In the genomic region with DNA sequence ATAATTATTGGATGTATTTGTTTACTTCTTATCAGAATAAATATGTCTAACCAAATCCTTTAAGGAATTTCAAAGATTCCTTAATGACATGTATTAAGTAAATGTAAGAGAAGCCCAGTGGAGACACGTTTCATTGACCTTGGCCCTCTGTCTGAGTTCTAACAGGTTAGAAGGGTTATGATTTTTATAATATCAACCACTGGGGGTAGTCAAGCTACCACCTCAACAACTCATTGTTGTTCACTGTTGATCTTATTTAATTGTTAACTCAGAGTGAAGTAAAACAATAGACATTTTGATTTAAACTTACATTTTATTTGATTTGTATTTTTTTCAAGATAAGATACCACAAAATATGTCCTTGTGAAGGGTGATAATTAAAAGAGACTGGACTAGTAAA, we compare ENCODE assay signal across 10 cellular contexts.
DNase-seq lines count a peak whose midpoint lies in the region; ATAC-seq lines count a peak whose summit lies in the region.
"Had no signal": no experiment of that assay in that cellular context is flagged by ENCODE, and none has a peak within 500 bp of the region (broad histone marks: within the 10 kb centered on the region; RNA-seq: fewer than 3 reads in every experiment).

No MANE protein-coding gene starts in this region.

- ATAC-seq in GM18867 (IDR thresholded peaks at IDR 0.05; ENCODE audit: unreplicated experiment): peak; percentile 67
- ATAC-seq in HG02852 (IDR thresholded peaks at IDR 0.05; ENCODE audit: unreplicated experiment): peak; percentile 75
- ATAC-seq in stimulated activated naive CD8-positive, alpha-beta T cell treated with anti-CD3 and anti-CD28 coated beads, Interleukin-15, Interleukin-2, amounts not matched to agents 100 U/mL and 50 U/mL, for 24 hours: no peak

- DNase-seq in NCI-H460 (ENCODE audit: extremely low read depth, low read depth): peak; percentile 4
- DNase-seq in iPS-NIHi11 (ENCODE audit: low spot score): peak; percentile 22
- no peak for DNase-seq in activated naive CD4-positive, alpha-beta T cell treated with anti-CD3 and anti-CD28 coated beads for 36 hours
- no peak for DNase-seq in AG08395 (ENCODE audit: low spot score)
- DNase-seq in stimulated activated naive CD8-positive, alpha-beta T cell treated with anti-CD3 and anti-CD28 coated beads, Interleukin-15, Interleukin-2, amounts not matched to agents 100 U/mL and 50 U/mL, for 24 hours: no peak
- DNase-seq in CD1c-positive myeloid dendritic cell (ENCODE audit: extremely low spot score): no peak
- DNase-seq: activated T-cell treated with anti-CD3 and anti-CD28 coated beads, Interleukin-2, amount 50 U/mL, for 24 hours; stomach had no signal

- H3K4me3 Mint-ChIP-seq in activated naive CD4-positive, alpha-beta T cell treated with anti-CD3 and anti-CD28 coated beads for 36 hours: no peak overlapping the region
- H3K4me3 Mint-ChIP-seq: activated T-cell treated with anti-CD3 and anti-CD28 coated beads, Interleukin-2, amount 50 U/mL, for 24 hours had no signal

- no peaks in the 10 kb centered on the region for H3K36me3 Mint-ChIP-seq in activated naive CD4-positive, alpha-beta T cell treated with anti-CD3 and anti-CD28 coated beads for 36 hours (ENCODE audit: low read depth)

- CTCF ChIA-PET in activated naive CD4-positive, alpha-beta T cell treated with anti-CD3 and anti-CD28 coated beads for 36 hours (lab: Charles Lee): no interaction called here

- peaks cover 4% of the 10 kb centered on the region for H3K9me3 Mint-ChIP-seq in activated naive CD4-positive, alpha-beta T cell treated with anti-CD3 and anti-CD28 coated beads for 36 hours

- intact Hi-C loops in activated naive CD4-positive, alpha-beta T cell treated with anti-CD3 and anti-CD28 coated beads for 36 hours (cut with micrococcal nuclease): no loop called here

- peaks cover 2% of the 10 kb centered on the region for H3K27me3 Mint-ChIP-seq in activated naive CD4-positive, alpha-beta T cell treated with anti-CD3 and anti-CD28 coated beads for 36 hours (ENCODE audit: low read depth)
- H3K27me3 Mint-ChIP-seq: activated T-cell treated with anti-CD3 and anti-CD28 coated beads, Interleukin-2, amount 50 U/mL, for 24 hours had no signal

- no peak overlapping the region for H3K27ac Mint-ChIP-seq in activated naive CD4-positive, alpha-beta T cell treated with anti-CD3 and anti-CD28 coated beads for 36 hours
- H3K27ac Mint-ChIP-seq: activated T-cell treated with anti-CD3 and anti-CD28 coated beads, Interleukin-2, amount 50 U/mL, for 24 hours had no signal

- no peaks in the 10 kb centered on the region for H3K4me1 Mint-ChIP-seq in activated naive CD4-positive, alpha-beta T cell treated with anti-CD3 and anti-CD28 coated beads for 36 hours (ENCODE audit: low read depth)

Comparison
In these comparisons a context has a peak if more than half of its experiments do, and no peak if none do; other contexts are left out.
1. DNase-seq: peak in NCI-H460 (single experiment) and iPS-NIHi11 (single experiment); none in activated naive CD4-positive, alpha-beta T cell treated with anti-CD3 and anti-CD28 coated beads for 36 hours (single experiment), AG08395 (single experiment), stimulated activated naive CD8-positive, alpha-beta T cell treated with anti-CD3 and anti-CD28 coated beads, Interleukin-15, Interleukin-2, amounts not matched to agents 100 U/mL and 50 U/mL, for 24 hours (single experiment) and CD1c-positive myeloid dendritic cell (single experiment).